In the genomic region with DNA sequence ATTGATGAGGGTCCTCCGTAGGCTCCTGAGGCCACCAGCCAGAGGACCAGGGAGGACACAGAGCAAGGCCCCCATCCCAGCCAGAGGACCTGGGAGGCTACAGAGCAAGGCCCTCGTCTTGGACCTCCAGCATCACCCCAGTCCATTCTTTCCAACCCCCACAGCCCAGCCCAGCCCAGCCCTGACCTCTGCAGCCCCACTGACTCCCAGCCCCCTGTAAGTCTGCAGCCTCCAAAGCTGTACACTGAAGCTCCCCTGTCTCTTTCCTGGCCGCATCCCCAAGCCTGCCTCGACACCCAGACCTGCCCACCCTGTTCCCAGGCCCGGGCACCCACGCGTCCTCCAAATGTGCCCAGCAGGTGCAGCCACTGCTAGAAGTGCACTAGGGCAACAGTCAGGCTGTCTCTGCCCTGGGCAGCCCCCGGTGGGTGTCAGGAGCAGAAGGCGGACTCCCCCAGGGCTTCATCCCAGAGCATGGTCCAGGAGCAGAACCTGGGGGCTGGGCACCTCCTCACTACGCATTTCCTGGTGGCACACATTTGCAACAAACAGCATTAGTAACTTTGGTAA, we compare ENCODE assay signal across 10 cellular contexts. TPM values are rescaled to one million over a fixed set of nuclear protein-coding genes. Genes with fewer than 3 reads are reported as not detected.
DNase-seq lines count a peak whose midpoint lies in the region; ATAC-seq and TF ChIP-seq lines count a peak whose summit lies in the region.
"Had no signal": no experiment of that assay in that cellular context is flagged by ENCODE, and none has a peak within 500 bp of the region (broad histone marks: within the 10 kb centered on the region; RNA-seq: fewer than 3 reads in every experiment).

No MANE protein-coding gene starts in this region.

- H3K4me1 Mint-ChIP-seq in Caco-2 (ENCODE audit: low read depth, unreplicated experiment) (no peaks in the 10 kb centered on the region), T-cell (peaks cover 19 to 24% (median 21%) of the 10 kb centered on the region in 3 donors), progenitor cell of endocrine pancreas (ENCODE audit: low read depth) (peaks cover 9% of the 10 kb centered on the region)

- H3K9me3 Mint-ChIP-seq in Caco-2 (ENCODE audit: unreplicated experiment): no peaks in the 10 kb centered on the region
- H3K9me3 Mint-ChIP-seq in T-cell: no peaks in the 10 kb centered on the region
- no peaks in the 10 kb centered on the region for H3K9me3 Mint-ChIP-seq in progenitor cell of endocrine pancreas (ENCODE audit: low read depth)

- H3K4me2 ChIP-seq in fibroblast of lung (ENCODE audit: extremely low read depth, insufficient read depth, low read length): peak overlapping the region; percentile 89

- H3K27me3 ChIP-seq in Caco-2 (replicated peaks; ENCODE audit: control insufficient read depth, insufficient read depth, low read length) (no peaks in the 10 kb centered on the region), fibroblast of lung (ENCODE audit: control insufficient read depth, insufficient read depth, low read length) (no peaks in the 10 kb centered on the region)

- H3K4me3 Mint-ChIP-seq in Caco-2 (ENCODE audit: unreplicated experiment): no peak overlapping the region
- peak overlapping the region; percentile 66 to 76 (median 73) for H3K4me3 Mint-ChIP-seq in T-cell
- H3K4me3 Mint-ChIP-seq in progenitor cell of endocrine pancreas (ENCODE audit: low read depth): peak overlapping the region; percentile 75

- CTCF ChIA-PET in Caco-2 (lab: Charles Lee): no interaction called here
- CTCF ChIA-PET in T-cell (lab: Charles Lee): no interaction called here

- DNase-seq in Caco-2 (no peak), T-cell (no peak), fibroblast of lung (ENCODE audit: low read depth in 2 of 2) (no peak), progenitor cell of endocrine pancreas (ENCODE audit: low spot score, unreplicated experiment) (no peak), NCI-H1048 (lab: John Stamatoyannopoulos, UW) (no peak), HuH-7 (ENCODE audit: low spot score) (no peak), DMS114 treated with DMSO at 0.1 percent for 48 hours (lab: John Stamatoyannopoulos, UW; ENCODE audit: unreplicated experiment) (no peak)
- DNase-seq: stimulated activated CD4-positive, alpha-beta T cell treated with anti-CD3 and anti-CD28 coated beads, Interleukin-4, amount 100 ng/mL, for 24 hours had no signal

- H3K4me3 ChIP-seq in Caco-2 (ENCODE audit: low read depth, low read length): no peak overlapping the region
- peak overlapping the region; percentile 74 to 82 (median 78) for H3K4me3 ChIP-seq in fibroblast of lung (replicated peaks in 1 of 4; ENCODE audit: control extremely low read depth in 1 of 4, insufficient read depth in 1 of 4, low read depth in 3 of 4, low read length in 4 of 4)

- TF ChIP-seq CTCF in Caco-2 (IDR thresholded peaks at IDR 0.05; ENCODE audit: insufficient read depth in 1 of 2, low read depth in 1 of 2, low read length in 1 of 2, severe bottlenecking in 1 of 2, unreplicated experiment in 1 of 2) (no peak), fibroblast of lung (conservative IDR thresholded peaks at IDR 0.05 in 1 of 2, IDR thresholded peaks at IDR 0.05 in 1 of 2; ENCODE audit: low read depth in 1 of 2, low read length in 2 of 2) (no peak), progenitor cell of endocrine pancreas (IDR thresholded peaks at IDR 0.05; ENCODE audit: unreplicated experiment) (no peak)

- no peak overlapping the region for H3K9ac ChIP-seq in fibroblast of lung (ENCODE audit: insufficient read depth, low read length)

- H3K4me1 ChIP-seq in Caco-2: peaks cover 14% of the 10 kb centered on the region
- peaks cover 32% of the 10 kb centered on the region for H3K4me1 ChIP-seq in fibroblast of lung (ENCODE audit: control insufficient read depth, extremely low read depth, insufficient read depth, low read length)

- no peak overlapping the region for H2AFZ ChIP-seq in fibroblast of lung (ENCODE audit: low read length)

- H4K20me1 ChIP-seq in fibroblast of lung (ENCODE audit: control insufficient read depth, extremely low read depth, insufficient read depth, low read length): no peaks in the 10 kb centered on the region

- ATAC-seq in T-cell (replicated peaks in 1 of 4): no peak
- ATAC-seq in HG03520 (IDR thresholded peaks at IDR 0.05; ENCODE audit: unreplicated experiment): no peak

- no peak overlapping the region for H3K27ac ChIP-seq in fibroblast of lung (ENCODE audit: insufficient read depth, low read length)

- H3K27me3 Mint-ChIP-seq in Caco-2 (ENCODE audit: insufficient read depth, unreplicated experiment): no peaks in the 10 kb centered on the region
- H3K27me3 Mint-ChIP-seq in T-cell: peaks cover 0 to 1% of the 10 kb centered on the region in 2 donors
- peaks cover under 1% of the 10 kb centered on the region for H3K27me3 Mint-ChIP-seq in progenitor cell of endocrine pancreas

- no peak overlapping the region for H3K27ac Mint-ChIP-seq in Caco-2 (ENCODE audit: unreplicated experiment)
- H3K27ac Mint-ChIP-seq in T-cell: no peak overlapping the region
- H3K27ac Mint-ChIP-seq in progenitor cell of endocrine pancreas: peak overlapping the region; percentile 74

- no peaks in the 10 kb centered on the region; the same call in 1 of the 2 replicates for H3K36me3 ChIP-seq in Caco-2 (ENCODE audit: control insufficient read depth, insufficient read depth, low read length)
- no peaks in the 10 kb centered on the region for H3K36me3 ChIP-seq in fibroblast of lung (ENCODE audit: control insufficient read depth, insufficient read depth, low read length)

- intact Hi-C loops in Caco-2 (cut with micrococcal nuclease; ENCODE audit: unreplicated experiment): loop anchor here (10.0 kb wide), 1 partner anchor 158 kb away; no protein-coding TSS in a partner anchor

- POLR2A ChIA-PET in Caco-2 (lab: Charles Lee): no interaction called here
- POLR2A ChIA-PET in T-cell (lab: Charles Lee): no interaction called here

- H3K9me3 ChIP-seq in Caco-2: no peaks in the 10 kb centered on the region
- H3K9me3 ChIP-seq in fibroblast of lung (ENCODE audit: control insufficient read depth, insufficient read depth, low read depth, low read length): no peaks in the 10 kb centered on the region

- peaks cover 69% of the 10 kb centered on the region for H3K79me2 ChIP-seq in fibroblast of lung (ENCODE audit: control insufficient read depth, insufficient read depth, low read length)

- H3K36me3 Mint-ChIP-seq in Caco-2 (ENCODE audit: insufficient read depth, unreplicated experiment) (peaks cover 10% of the 10 kb centered on the region), T-cell (no peaks in the 10 kb centered on the region), progenitor cell of endocrine pancreas (ENCODE audit: insufficient read depth) (no peaks in the 10 kb centered on the region)

- TSS peak; percentile 56 for BruUV-seq in Caco-2 (replicated peaks; lab: Mats Ljungman, UMichigan)

RNA-seq across cellular contexts. Expression of a gene that starts 2.1 kb away (rescaled TPM):
- 40.6 and 43.0 TPM in 2 replicates for total RNA-seq in Caco-2 (2022)
- total RNA-seq in T-cell: 10 to 100 TPM; 43.6 to 70.4 (median 64.9) TPM
- 78.3 and 107 TPM in 2 replicates for total RNA-seq in fibroblast of lung
- polyA plus RNA-seq in fibroblast of lung: 9.1 and 12.5 TPM in 2 replicates
- 23.4 and 43.6 TPM in 2 replicates for polyA plus RNA-seq in fibroblast of lung (2012)
- 14.8 and 16.0 TPM in 2 replicates for polyA minus RNA-seq in fibroblast of lung (ENCODE audit: low replicate concordance)
- 60.1 and 63.1 TPM in 2 replicates for total RNA-seq in progenitor cell of endocrine pancreas

RNA-seq across cellular contexts. Expression of a gene that starts 11.2 kb away (rescaled TPM):
- 4.9 and 5.0 TPM in 2 replicates for total RNA-seq in Caco-2 (2022)
- 1 to 10 TPM in 4 of 5 donors, under 1 TPM in 1; 0.99 to 6.8 (median 1.9) TPM for total RNA-seq in T-cell
- total RNA-seq in fibroblast of lung: 262 and 397 TPM in 2 replicates
- 205 and 239 TPM in 2 replicates for polyA plus RNA-seq in fibroblast of lung
- polyA plus RNA-seq in fibroblast of lung (2012): 320 and 409 TPM in 2 replicates
- 638 and 877 TPM in 2 replicates for polyA minus RNA-seq in fibroblast of lung (ENCODE audit: low replicate concordance)
- total RNA-seq in progenitor cell of endocrine pancreas: 24.3 and 25.0 TPM in 2 replicates
- total RNA-seq: SK-MEL-5 had no signal

RNA-seq across cellular contexts. Expression of a gene that starts 16.0 kb away (rescaled TPM):
- total RNA-seq in Caco-2 (2022) (0.09 and 0.29 TPM in 2 replicates), T-cell (1 to 10 TPM; 1.6 to 2.3 (median 2.1) TPM), fibroblast of lung (0.17 and 0.26 TPM in 2 replicates), progenitor cell of endocrine pancreas (1.1 and 1.2 TPM in 2 replicates)
- 0.01 and 0.02 TPM in 2 replicates for polyA plus RNA-seq in fibroblast of lung
- 0.06 and 0.13 TPM in 2 replicates for polyA plus RNA-seq in fibroblast of lung (2012)
- not detected in 2 replicates for polyA minus RNA-seq in fibroblast of lung (ENCODE audit: low replicate concordance)
- total RNA-seq: SK-MEL-5 had no signal

RNA-seq across cellular contexts. Expression of a gene that starts 22.5 kb away (rescaled TPM):
- total RNA-seq in Caco-2 (2022) (16.2 and 16.8 TPM in 2 replicates), T-cell (10 to 100 TPM; 15.8 to 35.8 (median 29.9) TPM), fibroblast of lung (9.0 and 10.1 TPM in 2 replicates), progenitor cell of endocrine pancreas (16.8 and 17.5 TPM in 2 replicates)
- 6.0 and 6.2 TPM in 2 replicates for polyA plus RNA-seq in fibroblast of lung
- polyA plus RNA-seq in fibroblast of lung (2012): 13.5 and 18.1 TPM in 2 replicates
- polyA minus RNA-seq in fibroblast of lung (ENCODE audit: low replicate concordance): 4.4 and 5.6 TPM in 2 replicates

RNA-seq across cellular contexts. Expression of a gene that starts 22.7 kb away (rescaled TPM):
- total RNA-seq in Caco-2 (2022): 103 and 115 TPM in 2 replicates
- 100 to 1,000 TPM; 161 to 200 (median 182) TPM for total RNA-seq in T-cell
- total RNA-seq in fibroblast of lung: 46.2 and 69.2 TPM in 2 replicates
- polyA plus RNA-seq in fibroblast of lung: 44.1 and 73.0 TPM in 2 replicates
- 67.0 and 92.9 TPM in 2 replicates for polyA plus RNA-seq in fibroblast of lung (2012)
- polyA minus RNA-seq in fibroblast of lung (ENCODE audit: low replicate concordance): 210 and 377 TPM in 2 replicates
- total RNA-seq in progenitor cell of endocrine pancreas: 163 and 177 TPM in 2 replicates

Comparison
In these comparisons a context has a peak if more than half of its experiments do, and no peak if none do; other contexts are left out.
1. RNA of a gene that starts 11.2 kb away (total RNA-seq): 262 to 397 TPM in fibroblast of lung; 24.3 to 25.0 TPM in progenitor cell of endocrine pancreas, 4.9 to 5.0 TPM in Caco-2 and 0.99 to 6.8 TPM in T-cell; every median in the first group is over 10 times any median in the second.